Comparison of ENCODE assay signal across 8 cellular contexts in the genomic region with DNA sequence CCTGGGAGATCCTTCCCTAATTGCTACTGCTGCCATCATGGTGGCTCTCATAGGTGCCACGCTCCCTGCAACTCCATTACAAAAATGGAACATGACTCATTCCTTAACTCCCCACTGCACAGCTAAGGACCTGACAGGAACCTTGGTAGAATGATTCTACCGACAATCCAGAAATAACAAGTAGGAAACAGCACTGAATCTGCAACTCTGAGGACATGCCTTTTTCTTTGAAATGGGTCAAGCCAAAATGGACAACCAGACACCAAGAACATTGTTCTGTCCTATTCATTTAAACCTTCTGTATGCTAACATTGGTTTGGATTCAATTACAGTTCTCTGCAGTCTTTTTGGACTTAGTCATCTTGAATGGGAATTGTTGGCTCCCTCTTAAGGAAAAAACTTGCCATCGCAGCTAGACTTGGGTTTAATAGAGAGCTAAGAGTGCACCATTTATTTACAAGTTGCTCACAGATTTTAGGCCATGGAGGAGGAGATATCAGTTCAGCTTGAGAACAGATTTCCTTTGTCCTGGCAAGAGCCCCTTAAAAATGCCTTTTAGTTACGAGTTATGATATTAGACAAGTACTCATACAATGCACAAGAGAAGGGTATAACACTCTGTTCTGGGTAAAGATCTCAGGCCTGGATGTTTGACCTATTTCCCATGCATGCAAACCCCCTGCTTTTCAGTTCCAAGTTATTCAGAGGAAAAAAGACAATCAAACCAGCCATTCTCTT. TPM values are rescaled to one million over a fixed set of nuclear protein-coding genes. Genes with fewer than 3 reads are reported as not detected.
DNase-seq lines count a peak whose midpoint lies in the region; ATAC-seq, FAIRE-seq and TF ChIP-seq lines count a peak whose summit lies in the region.

No MANE protein-coding gene starts in this region.

- TF ChIP-seq POLR2A in gastrocnemius medialis (IDR thresholded peaks at IDR 0.05), result no peak

- in situ Hi-C loops in gastrocnemius medialis (cut with MboI; ENCODE audit: low sequenced_read_pairs in 4 of 4), result no loop called here

- H3K27ac ChIP-seq in gastrocnemius medialis, result peak overlapping the region in 1 of 4 donors; percentile 24

- no peaks in the 10 kb centered on the region for H3K36me3 ChIP-seq in gastrocnemius medialis

- DNase-seq in NCI-H1092 treated with DMSO at 0.1 percent for 48 hours (lab: John Stamatoyannopoulos, UW) (peak; percentile 3), NCI-H1092 (lab: John Stamatoyannopoulos, UW) (no peak), HTR-8/SVneo (ENCODE audit: insufficient read length, low spot score) (peak; percentile 61), fibroblast of villous mesenchyme (ENCODE audit: low read depth) (peak; percentile 72), gastrocnemius medialis (no peak)

- intact Hi-C loops in gastrocnemius medialis (cut with DNase I; ENCODE audit: low total_unique reads), result no loop called here

- H3K27me3 ChIP-seq in gastrocnemius medialis, result peaks cover 0 to 10% (median 0%) of the 10 kb centered on the region in 3 donors

- no peaks in the 10 kb centered on the region for H3K9me3 ChIP-seq in gastrocnemius medialis

- ATAC-seq in SK-N-SH treated with all-trans-retinoic acid at 6 μM for 48 hours, result peak; percentile 86
- peak; percentile 70 to 92 for ATAC-seq in gastrocnemius medialis
- no peak for ATAC-seq in HG03280 (IDR thresholded peaks at IDR 0.05; ENCODE audit: unreplicated experiment)
- ATAC-seq in GM19452 (IDR thresholded peaks at IDR 0.05; ENCODE audit: unreplicated experiment), result no peak

- TF ChIP-seq CTCF in fibroblast of villous mesenchyme (IDR thresholded peaks at IDR 0.05; ENCODE audit: insufficient read depth, low read depth, low read length) (peak; percentile 68), gastrocnemius medialis (IDR thresholded peaks at IDR 0.05 in 4 of 5, conservative IDR thresholded peaks at IDR 0.05 in 1 of 5) (peak in 2 of 5 experiments; percentile 9 to 42)

- peak; percentile 58 for FAIRE-seq in HTR-8/SVneo (lab: Jason Lieb, UNC)

- H3K4me3 ChIP-seq in fibroblast of villous mesenchyme (ENCODE audit: low read depth, low read length), result no peak overlapping the region
- H3K4me3 ChIP-seq in gastrocnemius medialis, result no peak overlapping the region

- peaks cover 9 to 12% of the 10 kb centered on the region in 2 donors for H3K4me1 ChIP-seq in gastrocnemius medialis

TF ChIP-seq in SK-N-SH treated with all-trans-retinoic acid at 6 μM for 48 hours, 23 proteins besides CTCF, POLR2A, EP300 and RAD21:
- no peak for TF ChIP-seq PPARA (CRISPR knock-in tag; IDR thresholded peaks at IDR 0.05; ENCODE audit: borderline replicate concordance)
- peak; percentile 100 for TF ChIP-seq ZFP3 (CRISPR knock-in tag; IDR thresholded peaks at IDR 0.05)
- no peak for TF ChIP-seq CSDC2 (CRISPR knock-in tag; IDR thresholded peaks at IDR 0.05)

RNA-seq across cellular contexts. Expression of gene NSRP1, which starts 20.9 kb away (rescaled TPM):
- 10.8 and 13.2 TPM in 2 replicates for total RNA-seq in fibroblast of villous mesenchyme
- total RNA-seq in gastrocnemius medialis, result 10 to 100 TPM in 3 of 4 donors, 1 to 10 TPM in 1; 7.4 to 13.3 (median 11.0) TPM

Comparison
In these comparisons a context has a peak if more than half of its experiments do, and no peak if none do; other contexts are left out.
1. DNase-seq: peak in NCI-H1092 treated with DMSO at 0.1 percent for 48 hours (single experiment), HTR-8/SVneo (single experiment) and fibroblast of villous mesenchyme (single experiment); none in NCI-H1092 (single experiment) and gastrocnemius medialis (0 of 2).
2. ATAC-seq: peak in SK-N-SH treated with all-trans-retinoic acid at 6 μM for 48 hours (single experiment) and gastrocnemius medialis (2 of 2); none in HG03280 (single experiment) and GM19452 (single experiment).